In genomic region chr10:100153239-100153840, GRCh38 we compare ENCODE assay signal across 27 cellular contexts. TPM values are rescaled to one million over a fixed set of nuclear protein-coding genes. Genes with fewer than 3 reads are reported as not detected.
DNase-seq lines count a peak whose midpoint lies in the region; ATAC-seq and TF ChIP-seq lines count a peak whose summit lies in the region.
"Had no signal": no experiment of that assay in that cellular context is flagged by ENCODE, and none has a peak within 500 bp of the region (broad histone marks: within the 10 kb centered on the region; RNA-seq: fewer than 3 reads in every experiment).

No MANE protein-coding gene starts in this region.

- intact Hi-C loops in natural killer cell (cut with micrococcal nuclease) (no loop called here), PC-3 (cut with micrococcal nuclease) (no loop called here), posterior vena cava (cut with DNase I) (no loop called here)

- no peaks in the 10 kb centered on the region for H3K79me2 ChIP-seq in PC-3 (ENCODE audit: low read length)
- H3K79me2 ChIP-seq: hepatocyte had no signal

- H3K27ac ChIP-seq in PC-3 (ENCODE audit: low read length): peak overlapping the region; percentile 63
- H3K27ac ChIP-seq: hepatocyte, left ventricle myocardium inferior, ovary, thyroid gland had no signal

- H3F3A ChIP-seq in PC-3 (ENCODE audit: low read length, unreplicated experiment): no peaks in the 10 kb centered on the region

- H3K27ac Mint-ChIP-seq in natural killer cell treated with Interleukin-12 subunit alpha and Interleukin-12 subunit beta and Interleukin-15 and Interleukin-18, amount 100 ng/mL, for 72 hours: peak overlapping the region; percentile 2 to 13
- H3K27ac Mint-ChIP-seq in natural killer cell (peak overlapping the region in 1 of 2 donors; percentile 58), endothelial cell (ENCODE audit: unreplicated experiment) (peak overlapping the region; percentile 21)
- peak overlapping the region; percentile 66 for H3K27ac Mint-ChIP-seq in stimulated activated naive CD8-positive, alpha-beta T cell treated with anti-CD3 and anti-CD28 coated beads, Interleukin-15, Interleukin-2, amounts not matched to agents 100 ng/mL and 50 ng/mL, for 24 hours
- H3K27ac Mint-ChIP-seq: brain, immature natural killer cell, mesothelial cell of epicardium had no signal

- no peak overlapping the region; the same call in 1 of the 2 replicates for H3K9ac ChIP-seq in PC-3 (ENCODE audit: low read length)

- H3K4me3 Mint-ChIP-seq in natural killer cell treated with Interleukin-12 subunit alpha and Interleukin-12 subunit beta and Interleukin-15 and Interleukin-18, amount 100 ng/mL, for 72 hours: no peak overlapping the region
- no peak overlapping the region for H3K4me3 Mint-ChIP-seq in natural killer cell
- H3K4me3 Mint-ChIP-seq in endothelial cell (ENCODE audit: unreplicated experiment): peak overlapping the region; percentile 8
- no peak overlapping the region for H3K4me3 Mint-ChIP-seq in stimulated activated naive CD8-positive, alpha-beta T cell treated with anti-CD3 and anti-CD28 coated beads, Interleukin-15, Interleukin-2, amounts not matched to agents 100 ng/mL and 50 ng/mL, for 24 hours
- H3K4me3 Mint-ChIP-seq: brain; CD14-positive monocyte; immature natural killer cell; mesothelial cell of epicardium; naive thymus-derived CD8-positive, alpha-beta T cell had no signal

- H3K4me1 Mint-ChIP-seq in natural killer cell treated with Interleukin-12 subunit alpha and Interleukin-12 subunit beta and Interleukin-15 and Interleukin-18, amount 100 ng/mL, for 72 hours (ENCODE audit: low read depth in 2 of 2): peaks cover 17% of the 10 kb centered on the region in 2 donors
- H3K4me1 Mint-ChIP-seq in natural killer cell (no peaks in the 10 kb centered on the region), endothelial cell (ENCODE audit: unreplicated experiment) (peaks cover 2% of the 10 kb centered on the region)
- H3K4me1 Mint-ChIP-seq in stimulated activated naive CD8-positive, alpha-beta T cell treated with anti-CD3 and anti-CD28 coated beads, Interleukin-15, Interleukin-2, amounts not matched to agents 100 ng/mL and 50 ng/mL, for 24 hours (ENCODE audit: low read depth): peaks cover 34% of the 10 kb centered on the region
- H3K4me1 Mint-ChIP-seq: brain, immature natural killer cell, mesothelial cell of epicardium had no signal

- H3K36me3 Mint-ChIP-seq in natural killer cell treated with Interleukin-12 subunit alpha and Interleukin-12 subunit beta and Interleukin-15 and Interleukin-18, amount 100 ng/mL, for 72 hours: peaks cover 47% of the 10 kb centered on the region
- H3K36me3 Mint-ChIP-seq in natural killer cell (peaks cover 34% of the 10 kb centered on the region), endothelial cell (ENCODE audit: low read depth, unreplicated experiment) (peaks cover 35% of the 10 kb centered on the region)
- peaks cover 81% of the 10 kb centered on the region for H3K36me3 Mint-ChIP-seq in stimulated activated naive CD8-positive, alpha-beta T cell treated with anti-CD3 and anti-CD28 coated beads, Interleukin-15, Interleukin-2, amounts not matched to agents 100 ng/mL and 50 ng/mL, for 24 hours (ENCODE audit: low read depth)

- no peak overlapping the region for H2AFZ ChIP-seq in PC-3 (ENCODE audit: low read length)
- H2AFZ ChIP-seq: hepatocyte had no signal

- no peaks in the 10 kb centered on the region for H3K9me3 Mint-ChIP-seq in natural killer cell treated with Interleukin-12 subunit alpha and Interleukin-12 subunit beta and Interleukin-15 and Interleukin-18, amount 100 ng/mL, for 72 hours
- no peaks in the 10 kb centered on the region for H3K9me3 Mint-ChIP-seq in natural killer cell
- no peaks in the 10 kb centered on the region for H3K9me3 Mint-ChIP-seq in endothelial cell (ENCODE audit: unreplicated experiment)
- no peaks in the 10 kb centered on the region for H3K9me3 Mint-ChIP-seq in stimulated activated naive CD8-positive, alpha-beta T cell treated with anti-CD3 and anti-CD28 coated beads, Interleukin-15, Interleukin-2, amounts not matched to agents 100 ng/mL and 50 ng/mL, for 24 hours
- H3K9me3 Mint-ChIP-seq: brain; CD14-positive monocyte; immature natural killer cell; naive thymus-derived CD8-positive, alpha-beta T cell had no signal

- DNase-seq in natural killer cell treated with Interleukin-12 subunit alpha and Interleukin-12 subunit beta and Interleukin-15 and Interleukin-18, amount 100 ng/mL, for 72 hours (ENCODE audit: low spot score): no peak
- DNase-seq in natural killer cell (no peak), PC-3 (peak; percentile 71), endothelial cell (ENCODE audit: low spot score) (no peak), posterior vena cava (ENCODE audit: low spot score) (no peak), D341Med (ENCODE audit: low spot score) (no peak)
- DNase-seq: activated CD8-positive, alpha-beta memory T cell treated with anti-CD3 and anti-CD28 coated beads for 24 hours; Calu3; immature natural killer cell; left ventricle myocardium inferior; naive thymus-derived CD8-positive, alpha-beta T cell; NCI-H1105 treated with DMSO at 0.1 percent for 48 hours; NCI-H2029 treated with DMSO at 0.1 percent for 48 hours; NCI-H345; NCI-H774; ovary; right cardiac atrium; stimulated activated CD4-positive, alpha-beta T cell treated with anti-CD3 and anti-CD28 coated beads, Interleukin-4, amount 100 ng/mL, for 1 hour; stimulated activated naive CD4-positive, alpha-beta T cell treated with Interleukin-2 at 50 U/mL for 16 hours; SW 1271; thyroid gland had no signal

- H4K20me1 ChIP-seq in PC-3 (ENCODE audit: low read length): no peaks in the 10 kb centered on the region

- POLR2A ChIA-PET in PC-3 (lab: Charles Lee; ENCODE audit: unreplicated experiment): no interaction called here

- peaks cover 48% of the 10 kb centered on the region for H3K36me3 ChIP-seq in PC-3 (ENCODE audit: low read depth, low read length)
- H3K36me3 ChIP-seq: ovary had no signal

- H3K27me3 Mint-ChIP-seq in natural killer cell treated with Interleukin-12 subunit alpha and Interleukin-12 subunit beta and Interleukin-15 and Interleukin-18, amount 100 ng/mL, for 72 hours: no peaks in the 10 kb centered on the region
- no peaks in the 10 kb centered on the region for H3K27me3 Mint-ChIP-seq in natural killer cell (ENCODE audit: low read depth in 2 of 2)
- H3K27me3 Mint-ChIP-seq in endothelial cell (ENCODE audit: unreplicated experiment): no peaks in the 10 kb centered on the region
- H3K27me3 Mint-ChIP-seq in stimulated activated naive CD8-positive, alpha-beta T cell treated with anti-CD3 and anti-CD28 coated beads, Interleukin-15, Interleukin-2, amounts not matched to agents 100 ng/mL and 50 ng/mL, for 24 hours: no peaks in the 10 kb centered on the region
- H3K27me3 Mint-ChIP-seq: brain; naive thymus-derived CD8-positive, alpha-beta T cell had no signal

- CTCF ChIA-PET in PC-3 (lab: Charles Lee): no interaction called here

- TF ChIP-seq CTCF in natural killer cell (IDR thresholded peaks at IDR 0.05): no peak
- TF ChIP-seq CTCF in PC-3 (conservative IDR thresholded peaks at IDR 0.05; ENCODE audit: low read depth, low read length): no peak
- no peak for TF ChIP-seq CTCF in endothelial cell (IDR thresholded peaks at IDR 0.05; ENCODE audit: unreplicated experiment)

- no peak for ATAC-seq in natural killer cell treated with Interleukin-12 subunit alpha and Interleukin-12 subunit beta and Interleukin-15 and Interleukin-18, amount 100 ng/mL, for 72 hours
- ATAC-seq in natural killer cell: no peak
- ATAC-seq in PC-3: peak; percentile 26; the same call in 1 of the 2 replicates
- ATAC-seq in HG03571 (IDR thresholded peaks at IDR 0.05; ENCODE audit: unreplicated experiment): no peak
- ATAC-seq: naive thymus-derived CD8-positive, alpha-beta T cell; right cardiac atrium had no signal

- no TSS peak for BruUV-seq in PC-3 (replicated peaks; lab: Mats Ljungman, UMichigan)

- no peaks in the 10 kb centered on the region for H3K9me2 ChIP-seq in PC-3 (replicated peaks; ENCODE audit: low read length)

- H3K4me1 ChIP-seq in PC-3 (ENCODE audit: insufficient read depth, low read length): peaks cover 31% of the 10 kb centered on the region
- H3K4me1 ChIP-seq: left ventricle myocardium inferior, thyroid gland had no signal

- H3K9me3 ChIP-seq in PC-3 (ENCODE audit: low read length): no peaks in the 10 kb centered on the region
- H3K9me3 ChIP-seq: left ventricle myocardium inferior, ovary, thyroid gland had no signal

- H3K27me3 ChIP-seq in PC-3 (ENCODE audit: low read length): no peaks in the 10 kb centered on the region
- H3K27me3 ChIP-seq: hepatocyte, ovary, thyroid gland had no signal

- H3K4me3 ChIP-seq in PC-3 (ENCODE audit: low read length): no peak overlapping the region
- H3K4me3 ChIP-seq: hepatocyte, left ventricle myocardium inferior, ovary, thyroid gland had no signal

- peak overlapping the region; percentile 18; the same call in 1 of the 2 replicates for H3K4me2 ChIP-seq in PC-3 (ENCODE audit: low read length)
- H3K4me2 ChIP-seq: hepatocyte had no signal

RNA-seq across cellular contexts. Expression of gene ERLIN1, which starts 32.5 kb away (rescaled TPM):
- 10 to 100 TPM; 21.2 to 22.8 TPM for total RNA-seq in natural killer cell treated with Interleukin-12 subunit alpha and Interleukin-12 subunit beta and Interleukin-15 and Interleukin-18, amount 100 ng/mL, for 72 hours
- 1 to 10 TPM; 3.9 to 6.9 (median 5.1) TPM for total RNA-seq in natural killer cell
- total RNA-seq in PC-3 (2014; rRNA removed): 13.5 and 15.1 TPM in 2 replicates
- total RNA-seq in endothelial cell (ENCODE audit: unreplicated experiment): 30.4 TPM
- 10 to 100 TPM; 17.3 to 20.0 TPM for total RNA-seq in posterior vena cava
